Comparison of ENCODE assay signal across 18 cellular contexts in the genomic region with DNA sequence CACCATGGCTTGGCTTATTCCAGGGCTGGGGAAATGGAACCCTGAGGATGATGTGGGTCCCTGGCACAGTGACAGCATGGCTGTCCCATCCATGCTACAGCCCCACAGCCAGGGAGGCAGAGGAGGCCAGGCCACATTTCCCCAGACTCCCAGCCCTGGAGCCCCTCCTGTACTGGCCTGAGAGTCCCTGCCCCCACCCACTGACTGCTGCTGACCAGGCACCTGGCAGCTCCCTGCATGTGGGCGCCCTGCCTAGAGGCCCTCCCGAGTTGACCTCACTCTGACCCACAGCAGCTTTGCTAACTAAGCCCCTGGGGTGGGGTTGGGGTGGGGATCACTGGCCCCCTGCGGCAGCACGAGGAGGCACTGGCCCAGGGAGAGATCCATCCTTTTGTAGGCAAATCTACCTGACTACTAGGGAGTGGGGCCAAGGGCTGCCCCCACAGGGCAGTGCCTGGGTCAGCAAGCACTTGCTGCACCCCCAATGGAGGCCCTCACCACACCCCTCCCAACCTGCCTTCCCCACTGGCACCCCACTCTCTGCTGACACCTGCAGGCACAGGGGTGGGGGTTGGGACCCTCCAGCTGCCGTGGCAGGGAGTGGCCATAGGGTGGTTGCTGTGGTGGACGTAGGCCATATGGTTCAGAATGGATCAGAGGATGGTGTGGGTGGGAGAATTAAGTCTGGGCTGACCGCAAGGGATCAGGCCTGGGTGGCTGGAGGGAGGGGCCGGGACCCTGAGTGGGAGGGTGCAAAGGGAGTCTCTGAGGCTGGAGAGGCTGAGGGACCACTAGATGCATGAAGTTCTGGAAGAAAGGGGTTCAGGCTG. TPM values are rescaled to one million over a fixed set of nuclear protein-coding genes. Genes with fewer than 3 reads are reported as not detected.
A peak's percentile ranks its signal among the peaks of the same experiment; 100 is the strongest.
DNase-seq lines count a peak whose midpoint lies in the region; ATAC-seq and TF ChIP-seq lines count a peak whose summit lies in the region.
"Had no signal": no experiment of that assay in that cellular context is flagged by ENCODE, and none has a peak within 500 bp of the region (broad histone marks: within the 10 kb centered on the region; RNA-seq: fewer than 3 reads in every experiment).

No MANE protein-coding gene starts in this region.

- peak; percentile 14 for ATAC-seq in GM23338
- ATAC-seq in gastroesophageal sphincter = no peak
- no peak for ATAC-seq in activated T-cell treated with anti-CD3 and anti-CD28 coated beads, Interleukin-2, amount 50 U/mL, for 72 hours (replicated peaks in 1 of 2)
- no peak for ATAC-seq in HG03521 (IDR thresholded peaks at IDR 0.05; ENCODE audit: unreplicated experiment)
- no peak for ATAC-seq in HG03442 (IDR thresholded peaks at IDR 0.05; ENCODE audit: unreplicated experiment)
- ATAC-seq: naive thymus-derived CD8-positive, alpha-beta T cell had no signal

- 0 out of 4 replicates have a peak, but pooled peaks of 1 of the 2 experiments have one; percentile 4 for TF ChIP-seq CTCF in GM23338 (conservative IDR thresholded peaks at IDR 0.05; ENCODE audit: low read depth in 2 of 2)
- TF ChIP-seq CTCF in gastroesophageal sphincter (IDR thresholded peaks at IDR 0.05) = no peak
- TF ChIP-seq CTCF in neural progenitor cell (IDR thresholded peaks at IDR 0.05) = no peak
- no peak for TF ChIP-seq CTCF in hepatocyte (IDR thresholded peaks at IDR 0.05; ENCODE audit: poor library complexity)

- H3K9me3 ChIP-seq in gastroesophageal sphincter (no peaks in the 10 kb centered on the region), neural progenitor cell (ENCODE audit: low read depth) (peaks cover 7% of the 10 kb centered on the region), hepatocyte (ENCODE audit: low read depth) (peaks cover 8% of the 10 kb centered on the region)
- H3K9me3 ChIP-seq: suprapubic skin had no signal

- H3K27me3 Mint-ChIP-seq in GM23338 (ENCODE audit: insufficient read depth, low read depth, poor library complexity) (peaks cover 7% of the 10 kb centered on the region), neural progenitor cell (ENCODE audit: insufficient read depth, low read depth) (peaks cover 8% of the 10 kb centered on the region)
- H3K27me3 Mint-ChIP-seq in activated T-cell treated with anti-CD3 and anti-CD28 coated beads, Interleukin-2, amount 50 U/mL, for 72 hours (ENCODE audit: low read depth) = no peaks in the 10 kb centered on the region
- H3K27me3 Mint-ChIP-seq: activated naive CD8-positive, alpha-beta T cell had no signal

- H3K79me2 ChIP-seq in GM23338 (replicated peaks; ENCODE audit: insufficient read depth) (no peaks in the 10 kb centered on the region), neural progenitor cell (ENCODE audit: low read depth) (no peaks in the 10 kb centered on the region), hepatocyte (no peaks in the 10 kb centered on the region)

- H3K9ac ChIP-seq in neural progenitor cell = no peak overlapping the region

- peaks cover 14% of the 10 kb centered on the region for H3K9me3 Mint-ChIP-seq in GM23338
- peaks cover 17% of the 10 kb centered on the region for H3K9me3 Mint-ChIP-seq in neural progenitor cell
- H3K9me3 Mint-ChIP-seq in activated T-cell treated with anti-CD3 and anti-CD28 coated beads, Interleukin-2, amount 50 U/mL, for 72 hours = peaks cover 8 to 9% of the 10 kb centered on the region in 2 donors

- H3F3A ChIP-seq in GM23338 (replicated peaks; ENCODE audit: low read depth) = no peaks in the 10 kb centered on the region
- H3F3A ChIP-seq in neural progenitor cell (ENCODE audit: low read depth) = peaks cover 15% of the 10 kb centered on the region

- H3K36me3 Mint-ChIP-seq in GM23338 (ENCODE audit: low read depth) = peaks cover 9% of the 10 kb centered on the region
- H3K36me3 Mint-ChIP-seq in neural progenitor cell = peaks cover 11% of the 10 kb centered on the region
- peaks cover 10 to 13% of the 10 kb centered on the region in 2 donors for H3K36me3 Mint-ChIP-seq in activated T-cell treated with anti-CD3 and anti-CD28 coated beads, Interleukin-2, amount 50 U/mL, for 72 hours (ENCODE audit: insufficient read depth in 2 of 2)

- no peak for TF ChIP-seq EP300 in gastroesophageal sphincter (IDR thresholded peaks at IDR 0.05)

- H3K27me3 ChIP-seq in GM23338 (ENCODE audit: insufficient read depth) = no peaks in the 10 kb centered on the region
- no peaks in the 10 kb centered on the region for H3K27me3 ChIP-seq in gastroesophageal sphincter
- no peaks in the 10 kb centered on the region for H3K27me3 ChIP-seq in neural progenitor cell
- no peaks in the 10 kb centered on the region for H3K27me3 ChIP-seq in hepatocyte
- H3K27me3 ChIP-seq: suprapubic skin had no signal

- 90% methylated on average over 2 of the region's 8 CpGs; no CpG with 5 or more reads in 1 of the 2 donors for WGBS in gastroesophageal sphincter (ENCODE audit: low coverage in 1 of 2), 2 donors
- 70% methylated on average over 7 of the region's 8 CpGs for WGBS in hepatocyte (ENCODE audit: low lambda C conversion rate, missing lambda C conversion rate)

- H3K9me2 ChIP-seq in GM23338 (ENCODE audit: insufficient read depth) (no peaks in the 10 kb centered on the region), hepatocyte (replicated peaks; ENCODE audit: insufficient read depth) (no peaks in the 10 kb centered on the region)

- DNase-seq in GM23338 (ENCODE audit: low spot score) = no peak
- DNase-seq in NCI-H69 (lab: John Stamatoyannopoulos, UW) = peak; percentile 29
- DNase-seq in neural progenitor cell (ENCODE audit: low spot score) = no peak
- no peak for DNase-seq in activated T-cell treated with anti-CD3 and anti-CD28 coated beads, Interleukin-2, amount 50 U/mL, for 72 hours
- no peak for DNase-seq in hepatocyte (ENCODE audit: low spot score)
- DNase-seq: activated CD4-positive, alpha-beta T cell treated with anti-CD3 and anti-CD28 coated beads, Interleukin-2, amount 10 ng/mL, durations not matched to agents 24 days and 14 days; activated T-cell treated with anti-CD3 and anti-CD28 coated beads, Interleukin-2, amount 50 U/mL, for 1 hour; Kasumi-1; NCI-H1417 treated with DMSO at 0.1 percent for 48 hours; NCI-H345; SHP77 treated with DMSO at 0.1 percent for 48 hours had no signal

- H3K4me3 ChIP-seq in GM23338 (no peak overlapping the region), gastroesophageal sphincter (no peak overlapping the region), neural progenitor cell (no peak overlapping the region), hepatocyte (no peak overlapping the region)
- H3K4me3 ChIP-seq: lung, suprapubic skin had no signal

- H3K4me1 Mint-ChIP-seq in GM23338 (peaks cover 31% of the 10 kb centered on the region), neural progenitor cell (peaks cover 61% of the 10 kb centered on the region)
- H3K4me1 Mint-ChIP-seq in activated T-cell treated with anti-CD3 and anti-CD28 coated beads, Interleukin-2, amount 50 U/mL, for 72 hours (ENCODE audit: low read depth) = no peaks in the 10 kb centered on the region
- H3K4me1 Mint-ChIP-seq: activated CD4-positive, alpha-beta T cell treated with anti-CD3 and anti-CD28 coated beads, Interleukin-2, amount 10 ng/mL, durations not matched to agents 24 days and 14 days had no signal

- H3K4me2 ChIP-seq in GM23338 (no peak overlapping the region), neural progenitor cell (peak overlapping the region; percentile 62), hepatocyte (no peak overlapping the region)

- no peak overlapping the region for H2AFZ ChIP-seq in GM23338
- H2AFZ ChIP-seq in neural progenitor cell (replicated peaks) = no peak overlapping the region
- no peak overlapping the region for H2AFZ ChIP-seq in hepatocyte

- no peak overlapping the region for H3K27ac Mint-ChIP-seq in GM23338
- H3K27ac Mint-ChIP-seq in neural progenitor cell = peak overlapping the region; percentile 97
- no peak overlapping the region for H3K27ac Mint-ChIP-seq in activated T-cell treated with anti-CD3 and anti-CD28 coated beads, Interleukin-2, amount 50 U/mL, for 72 hours
- H3K27ac Mint-ChIP-seq: activated CD4-positive, alpha-beta T cell treated with anti-CD3 and anti-CD28 coated beads, Interleukin-2, amount 10 ng/mL, durations not matched to agents 24 days and 14 days; activated naive CD8-positive, alpha-beta T cell had no signal

- H3K4me3 Mint-ChIP-seq in GM23338 (no peak overlapping the region), neural progenitor cell (no peak overlapping the region)
- H3K4me3 Mint-ChIP-seq in activated T-cell treated with anti-CD3 and anti-CD28 coated beads, Interleukin-2, amount 50 U/mL, for 72 hours = no peak overlapping the region
- H3K4me3 Mint-ChIP-seq: activated CD4-positive, alpha-beta T cell treated with anti-CD3 and anti-CD28 coated beads, Interleukin-2, amount 10 ng/mL, durations not matched to agents 24 days and 14 days; activated naive CD8-positive, alpha-beta T cell; naive thymus-derived CD8-positive, alpha-beta T cell had no signal

- TF ChIP-seq POLR2A in gastroesophageal sphincter (IDR thresholded peaks at IDR 0.05) = no peak

- H3K4me1 ChIP-seq in GM23338 (ENCODE audit: insufficient read depth) (peaks cover 17% of the 10 kb centered on the region), gastroesophageal sphincter (peaks cover 0 to 77% (median 29%) of the 10 kb centered on the region in 3 donors), neural progenitor cell (peaks cover 33% of the 10 kb centered on the region), hepatocyte (ENCODE audit: insufficient read depth) (peaks cover 12% of the 10 kb centered on the region)

- H3K36me3 ChIP-seq in GM23338 (ENCODE audit: insufficient read depth) (peaks cover 5% of the 10 kb centered on the region), gastroesophageal sphincter (no peaks in the 10 kb centered on the region), neural progenitor cell (no peaks in the 10 kb centered on the region), hepatocyte (replicated peaks; ENCODE audit: insufficient read depth, low read depth) (no peaks in the 10 kb centered on the region)
- H3K36me3 ChIP-seq: suprapubic skin had no signal

- no peak overlapping the region for H3K27ac ChIP-seq in GM23338 (ENCODE audit: low read depth)
- H3K27ac ChIP-seq in gastroesophageal sphincter = peak overlapping the region in 3 of 4 donors; percentile 33 to 54 (median 35)
- peak overlapping the region; percentile 67 for H3K27ac ChIP-seq in neural progenitor cell
- no peak overlapping the region for H3K27ac ChIP-seq in hepatocyte
- H3K27ac ChIP-seq: suprapubic skin had no signal

- H4K20me1 ChIP-seq in GM23338 (replicated peaks; ENCODE audit: insufficient read depth) (no peaks in the 10 kb centered on the region; the same call in 1 of the 2 replicates), neural progenitor cell (ENCODE audit: low read depth) (no peaks in the 10 kb centered on the region), hepatocyte (ENCODE audit: insufficient read depth, poor library complexity, severe bottlenecking) (no peaks in the 10 kb centered on the region)

RNA-seq across cellular contexts. Expression of a gene that starts 17.4 kb away (rescaled TPM):
- 87.3 and 122 TPM in 2 replicates for total RNA-seq in GM23338 (2014; rRNA removed; shearing (Covaris generic))
- polyA plus RNA-seq in GM23338 (2016; fragmentation: Nextera tagmentation; extraction: Ambion mirVana) (15.3 and 15.6 TPM in 2 replicates), hepatocyte (23.8 and 25.8 TPM in 2 replicates)
- total RNA-seq in gastroesophageal sphincter (10 to 100 TPM; 32.5 to 61.5 (median 39.5) TPM), neural progenitor cell (ENCODE audit: low replicate concordance) (35.4 and 159 TPM in 2 replicates), hepatocyte (21.6 and 32.5 TPM in 2 replicates)
- total RNA-seq in activated T-cell treated with anti-CD3 and anti-CD28 coated beads, Interleukin-2, amount 50 U/mL, for 72 hours = 1 to 10 TPM; 1.7 to 5.5 TPM

RNA-seq across cellular contexts. Expression of a gene that starts 21.7 kb away (rescaled TPM):
- 15.0 and 20.2 TPM in 2 replicates for total RNA-seq in GM23338 (2014; rRNA removed; shearing (Covaris generic))
- 6.7 and 6.9 TPM in 2 replicates for polyA plus RNA-seq in GM23338 (2016; fragmentation: Nextera tagmentation; extraction: Ambion mirVana)
- 10 to 100 TPM; 20.0 to 65.5 (median 45.8) TPM for total RNA-seq in gastroesophageal sphincter
- 9.1 and 10.0 TPM in 2 replicates for total RNA-seq in neural progenitor cell (ENCODE audit: low replicate concordance)
- total RNA-seq in activated T-cell treated with anti-CD3 and anti-CD28 coated beads, Interleukin-2, amount 50 U/mL, for 72 hours = 10 to 100 TPM; 35.5 to 43.0 TPM
- 21.4 and 26.2 TPM in 2 replicates for total RNA-seq in hepatocyte
- polyA plus RNA-seq in hepatocyte = 20.8 and 24.4 TPM in 2 replicates

RNA-seq across cellular contexts. Expression of a gene that starts 57.6 kb away (rescaled TPM):
- 11.2 and 14.1 TPM in 2 replicates for total RNA-seq in GM23338 (2014; rRNA removed; shearing (Covaris generic))
- polyA plus RNA-seq in GM23338 (2016; fragmentation: Nextera tagmentation; extraction: Ambion mirVana) = 9.2 and 12.4 TPM in 2 replicates
- total RNA-seq in gastroesophageal sphincter = 10 to 100 TPM; 16.7 to 33.1 (median 20.3) TPM
- total RNA-seq in neural progenitor cell (ENCODE audit: low replicate concordance) = 0.19 and 3.1 TPM in 2 replicates
- total RNA-seq in activated T-cell treated with anti-CD3 and anti-CD28 coated beads, Interleukin-2, amount 50 U/mL, for 72 hours = 10 to 100 TPM; 21.3 to 23.4 TPM
- total RNA-seq in hepatocyte = 0.60 TPM in 1 of 2 replicates, not detected in the other
- 1.6 and 2.1 TPM in 2 replicates for polyA plus RNA-seq in hepatocyte

RNA-seq across cellular contexts. Expression of a gene that starts 57.6 kb away (rescaled TPM):
- total RNA-seq in GM23338 (2014; rRNA removed; shearing (Covaris generic)) = 29.8 and 35.1 TPM in 2 replicates
- polyA plus RNA-seq in GM23338 (2016; fragmentation: Nextera tagmentation; extraction: Ambion mirVana) (29.6 and 32.6 TPM in 2 replicates), hepatocyte (129 and 153 TPM in 2 replicates)
- total RNA-seq in gastroesophageal sphincter (100 to 1,000 TPM; 105 to 235 (median 208) TPM), neural progenitor cell (ENCODE audit: low replicate concordance) (1.1 and 1.3 TPM in 2 replicates), hepatocyte (74.5 and 78.2 TPM in 2 replicates)
- 100 to 1,000 TPM in 1 of 2 donors, 10 to 100 TPM in 1; 97.4 to 101 TPM for total RNA-seq in activated T-cell treated with anti-CD3 and anti-CD28 coated beads, Interleukin-2, amount 50 U/mL, for 72 hours

Comparison
In these comparisons a context has a peak if more than half of its experiments do, and no peak if none do; other contexts are left out.
1. H3K27ac ChIP-seq: peak in gastroesophageal sphincter (3 of 4) and neural progenitor cell (single experiment); none in GM23338 (single experiment) and hepatocyte (single experiment).